Comparison of ENCODE assay signal across 25 cellular contexts in genomic region chr4:185845966-185846365, GRCh38. TPM values are rescaled to one million over a fixed set of nuclear protein-coding genes. Genes with fewer than 3 reads are reported as not detected.
"Had no signal": no experiment of that assay in that cellular context is flagged by ENCODE, and none has a peak within 500 bp of the region (broad histone marks: within the 10 kb centered on the region; RNA-seq: fewer than 3 reads in every experiment).

No MANE protein-coding gene starts in this region.

- H3K36me3 ChIP-seq: SJSA1 had no signal

- H3K36me3 Mint-ChIP-seq: activated naive CD4-positive, alpha-beta T cell treated with anti-CD3 and anti-CD28 coated beads, Interleukin-2, amount 50 U/mL, for 24 hours had no signal

- H3K4me1 Mint-ChIP-seq: activated naive CD4-positive, alpha-beta T cell treated with anti-CD3 and anti-CD28 coated beads, Interleukin-2, amount 50 U/mL, for 24 hours; central memory CD8-positive, alpha-beta T cell; T-helper 17 cell had no signal

- H3K27me3 Mint-ChIP-seq: activated naive CD4-positive, alpha-beta T cell treated with anti-CD3 and anti-CD28 coated beads, Interleukin-2, amount 50 U/mL, for 24 hours; T-helper 17 cell had no signal

- DNase-seq: activated CD4-positive, alpha-beta T cell treated with anti-CD3 and anti-CD28 coated beads for 48 hours; activated CD4-positive, alpha-beta T cell treated with anti-CD3 and anti-CD28 coated beads, Interleukin-2, amount 50 U/mL, for 4 hours; activated CD4-positive, CD25-positive, alpha-beta regulatory T cell treated with anti-CD3 and anti-CD28 coated beads, Interleukin-2, amount 50 U/mL, for 72 hours; activated CD8-positive, alpha-beta memory T cell treated with anti-CD3 and anti-CD28 coated beads, Interleukin-2, amount 50 U/mL, for 48 hours; activated CD8-positive, alpha-beta T cell treated with anti-CD3 and anti-CD28 coated beads, Interleukin-2, amount 10 ng/mL, durations not matched to agents 7 days and 5 days; activated effector memory CD4-positive, alpha-beta T cell treated with Interleukin-2 at 50 U/mL for 16 hours; activated naive CD4-positive, alpha-beta T cell; activated T-cell treated with anti-CD3 and anti-CD28 coated beads, Interleukin-2, amount 50 U/mL, for 1 hour; aorta; Karpas-422; NCI-H1105 treated with DMSO at 0.1 percent for 48 hours; NCI-H1436 treated with DMSO at 0.1 percent for 48 hours; NCI-H187; NCI-H2081; NCI-H226; NCI-H526; NCI-H774; SHP77; T-helper 17 cell; T-helper 9 cell had no signal

- H3K27ac Mint-ChIP-seq: activated CD8-positive, alpha-beta T cell treated with anti-CD3 and anti-CD28 coated beads, Interleukin-2, amount 10 ng/mL, durations not matched to agents 7 days and 5 days; activated naive CD4-positive, alpha-beta T cell treated with anti-CD3 and anti-CD28 coated beads, Interleukin-2, amount 50 U/mL, for 24 hours; activated T-helper 1 cell treated with anti-CD3 and anti-CD28 coated beads, Interleukin-12 subunit alpha, Interleukin-12 subunit beta, Interleukin-2, Interleukin-4 antibody, amounts not matched to agents 30 ng/mL and 10 ng/mL and 1 ng/mL, durations not matched to agents 14 hours and 24 hours and 36 hours; T-helper 17 cell; WTC11 had no signal

- H3K9me3 Mint-ChIP-seq: activated T-helper 1 cell treated with anti-CD3 and anti-CD28 coated beads, Interleukin-12 subunit alpha, Interleukin-12 subunit beta, Interleukin-2, Interleukin-4 antibody, amounts not matched to agents 30 ng/mL and 10 ng/mL and 1 ng/mL, durations not matched to agents 14 hours and 24 hours and 36 hours had no signal

- ATAC-seq: activated CD8-positive, alpha-beta T cell treated with anti-CD3 and anti-CD28 coated beads, Interleukin-2, amount 10 ng/mL, durations not matched to agents 7 days and 5 days; T-helper 17 cell; WTC11 had no signal

- H3K27ac ChIP-seq: SJSA1 had no signal

- H3K4me3 Mint-ChIP-seq: activated CD8-positive, alpha-beta T cell treated with anti-CD3 and anti-CD28 coated beads, Interleukin-2, amount 10 ng/mL, durations not matched to agents 7 days and 5 days; activated naive CD4-positive, alpha-beta T cell treated with anti-CD3 and anti-CD28 coated beads, Interleukin-2, amount 50 U/mL, for 24 hours; activated T-helper 1 cell treated with anti-CD3 and anti-CD28 coated beads, Interleukin-12 subunit alpha, Interleukin-12 subunit beta, Interleukin-2, Interleukin-4 antibody, amounts not matched to agents 30 ng/mL and 10 ng/mL and 1 ng/mL, durations not matched to agents 14 hours and 24 hours and 36 hours; central memory CD8-positive, alpha-beta T cell; T-helper 17 cell; WTC11 had no signal

- H3K27me3 ChIP-seq: SJSA1 had no signal

- H3K9me3 ChIP-seq: SJSA1 had no signal

- H3K4me3 ChIP-seq: SJSA1 had no signal

RNA-seq across cellular contexts. Expression of gene SORBS2, which starts 34.0 kb away (rescaled TPM):
- total RNA-seq: activated CD8-positive, alpha-beta T cell treated with anti-CD3 and anti-CD28 coated beads, Interleukin-2, amount 10 ng/mL, durations not matched to agents 7 days and 5 days; activated T-helper 1 cell treated with anti-CD3 and anti-CD28 coated beads, Interleukin-12 subunit alpha, Interleukin-12 subunit beta, Interleukin-2, Interleukin-4 antibody, amounts not matched to agents 30 ng/mL and 10 ng/mL and 1 ng/mL, durations not matched to agents 14 hours and 24 hours and 36 hours had no signal
